In the genomic region with DNA sequence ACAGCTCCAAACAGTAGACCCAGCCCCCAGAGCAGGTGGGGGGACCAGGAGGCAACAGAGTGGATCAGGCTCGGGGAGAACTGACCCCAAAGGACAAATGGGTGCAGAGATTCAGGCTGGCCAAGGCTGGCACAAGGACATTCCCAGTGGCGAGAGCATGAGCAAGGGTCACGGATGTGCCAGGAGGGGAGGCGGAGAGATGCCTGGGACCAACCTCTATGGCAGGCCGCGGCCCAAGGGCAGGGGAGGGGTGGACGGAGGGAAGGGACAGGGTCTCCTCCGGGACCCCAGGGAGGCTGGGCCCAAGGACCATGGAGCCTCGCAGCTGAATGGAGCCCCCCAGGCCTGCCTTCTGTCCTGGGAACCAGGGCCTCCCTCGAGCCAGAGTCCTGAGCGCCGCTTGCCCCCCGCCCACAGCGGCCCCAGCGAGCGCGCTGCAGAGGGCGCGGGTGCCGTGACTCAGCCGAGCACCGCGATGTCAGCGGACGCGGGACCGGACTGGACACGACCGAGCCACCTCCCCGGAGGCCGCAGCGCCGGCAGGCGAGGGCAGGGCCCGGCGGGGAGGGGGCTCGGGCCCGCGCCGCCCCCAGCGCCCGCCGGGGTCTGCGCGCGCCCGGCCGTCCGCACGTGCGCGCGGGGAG, we compare ENCODE assay signal across 9 cellular contexts. TPM values are rescaled to one million over a fixed set of nuclear protein-coding genes. Genes with fewer than 3 reads are reported as not detected.
DNase-seq lines count a peak whose midpoint lies in the region; ATAC-seq lines count a peak whose summit lies in the region.
"Had no signal": no experiment of that assay in that cellular context is flagged by ENCODE, and none has a peak within 500 bp of the region (broad histone marks: within the 10 kb centered on the region; RNA-seq: fewer than 3 reads in every experiment).

No MANE protein-coding gene starts in this region.

- DNase-seq in Karpas-422 (no peak), myocyte (ENCODE audit: low read depth) (peak; percentile 26), NOMO-1 treated with DMSO at 0.1 percent for 48 hours (lab: John Stamatoyannopoulos, UW; ENCODE audit: unreplicated experiment) (no peak), GF-D8 (lab: John Stamatoyannopoulos, UW) (no peak)

- H3K36me3 ChIP-seq in BLaER1 treated with 17β-estradiol and CSF1 and Interleukin-3, amounts not matched to agents 10 nM and 100 nM, result peaks cover 0 to 36% (median 9%) of the 10 kb centered on the region in 11 experiments; a peak in 12 of 22 replicates
- no peaks in the 10 kb centered on the region for H3K36me3 ChIP-seq in Karpas-422 (ENCODE audit: insufficient read depth, low read length)

- peaks cover 50 to 90% (median 75%) of the 10 kb centered on the region in 10 experiments for H3K4me1 ChIP-seq in BLaER1 treated with 17β-estradiol and CSF1 and Interleukin-3, amounts not matched to agents 10 nM and 100 nM
- H3K4me1 ChIP-seq in Karpas-422 (ENCODE audit: low read length), result peaks cover 35% of the 10 kb centered on the region

- no peak for ATAC-seq in HG02884 (IDR thresholded peaks at IDR 0.05; ENCODE audit: unreplicated experiment)
- no peak for ATAC-seq in HG02610 (IDR thresholded peaks at IDR 0.05; ENCODE audit: unreplicated experiment)

- H3K9me2 ChIP-seq in Karpas-422 (replicated peaks; ENCODE audit: insufficient read depth, low read length), result no peaks in the 10 kb centered on the region

- H3K4me2 ChIP-seq in BLaER1 treated with 17β-estradiol and CSF1 and Interleukin-3, amounts not matched to agents 10 nM and 100 nM, result peak overlapping the region; percentile 91 to 100 (median 98)
- peak overlapping the region; percentile 56 for H3K4me2 ChIP-seq in Karpas-422 (ENCODE audit: low read depth, low read length, poor library complexity, severe bottlenecking)

- H2AFZ ChIP-seq in Karpas-422 (ENCODE audit: low read length), result no peak overlapping the region

- H3K79me2 ChIP-seq in Karpas-422 (ENCODE audit: low read length), result no peaks in the 10 kb centered on the region

- peaks cover 3 to 63% (median 46%) of the 10 kb centered on the region in 11 experiments; a peak in 18 of 22 replicates for H4K20me1 ChIP-seq in BLaER1 treated with 17β-estradiol and CSF1 and Interleukin-3, amounts not matched to agents 10 nM and 100 nM
- H4K20me1 ChIP-seq in Karpas-422 (ENCODE audit: insufficient read depth, low read depth, low read length), result no peaks in the 10 kb centered on the region; the same call in 1 of the 2 replicates

- H3K27me3 ChIP-seq in BLaER1 treated with 17β-estradiol and CSF1 and Interleukin-3, amounts not matched to agents 10 nM and 100 nM, result no peaks in the 10 kb centered on the region
- no peaks in the 10 kb centered on the region for H3K27me3 ChIP-seq in Karpas-422 (ENCODE audit: low read length)

- H3K4me3 ChIP-seq in BLaER1 treated with 17β-estradiol and CSF1 and Interleukin-3, amounts not matched to agents 10 nM and 100 nM, result peak overlapping the region; percentile 65 to 84 (median 74)
- peak overlapping the region; percentile 43; the same call in 1 of the 2 replicates for H3K4me3 ChIP-seq in Karpas-422 (ENCODE audit: low read length)

- H3K9me3 ChIP-seq in BLaER1 treated with 17β-estradiol and CSF1 and Interleukin-3, amounts not matched to agents 10 nM and 100 nM (replicated peaks in 1 of 11), result no peaks in the 10 kb centered on the region
- H3K9me3 ChIP-seq in Karpas-422 (ENCODE audit: low read length), result no peaks in the 10 kb centered on the region

- H3K27ac ChIP-seq in BLaER1 treated with 17β-estradiol and CSF1 and Interleukin-3, amounts not matched to agents 10 nM and 100 nM, result peak overlapping the region in 10 of 11 experiments; percentile 18 to 98 (median 94); a peak in 18 of 22 replicates
- H3K27ac ChIP-seq in Karpas-422 (ENCODE audit: low read length), result no peak overlapping the region
- peak overlapping the region; percentile 99 for H3K27ac ChIP-seq in cingulate gyrus (ENCODE audit: low read depth, low read length)

- H3K9ac ChIP-seq in BLaER1 treated with 17β-estradiol and CSF1 and Interleukin-3, amounts not matched to agents 10 nM and 100 nM, result peak overlapping the region; percentile 75 to 92 (median 88)
- peak overlapping the region; percentile 24 for H3K9ac ChIP-seq in Karpas-422 (ENCODE audit: low read length)

RNA-seq across cellular contexts. Expression of gene ABCA2, which starts 0.5 kb away (rescaled TPM):
- total RNA-seq in Karpas-422 (2014; rRNA removed; shearing (Covaris generic); ENCODE audit: low replicate concordance), result 2.4 and 6.4 TPM in 2 replicates
- total RNA-seq in myocyte, result 21.1 and 26.3 TPM in 2 replicates
- 55.7 TPM for polyA plus RNA-seq in myocyte (2012)

RNA-seq across cellular contexts. Expression of gene FUT7, which starts 4.4 kb away (rescaled TPM):
- total RNA-seq in Karpas-422 (2014; rRNA removed; shearing (Covaris generic); ENCODE audit: low replicate concordance), result not detected in 2 replicates
- not detected in 2 replicates for total RNA-seq in myocyte
- not detected for polyA plus RNA-seq in myocyte (2012)
- total RNA-seq: renal cortical epithelial cell had no signal

RNA-seq across cellular contexts. Expression of gene NPDC1, which starts 18.5 kb away (rescaled TPM):
- not detected in 2 replicates for total RNA-seq in Karpas-422 (2014; rRNA removed; shearing (Covaris generic); ENCODE audit: low replicate concordance)
- total RNA-seq in myocyte, result 4.8 TPM in 2 replicates
- polyA plus RNA-seq in myocyte (2012), result 28.4 TPM

RNA-seq across cellular contexts. Expression of gene ENTPD2, which starts 26.4 kb away (rescaled TPM):
- not detected in 2 replicates for total RNA-seq in Karpas-422 (2014; rRNA removed; shearing (Covaris generic); ENCODE audit: low replicate concordance)
- total RNA-seq in myocyte, result 0.13 and 0.68 TPM in 2 replicates
- 0.05 TPM for polyA plus RNA-seq in myocyte (2012)

RNA-seq across cellular contexts. Expression of gene CLIC3, which starts 31.1 kb away (rescaled TPM):
- not detected in 2 replicates for total RNA-seq in Karpas-422 (2014; rRNA removed; shearing (Covaris generic); ENCODE audit: low replicate concordance)
- total RNA-seq in myocyte, result not detected in 2 replicates
- polyA plus RNA-seq in myocyte (2012), result 1.1 TPM
